31 cellular contexts compared by ENCODE assay signal in genomic region chr21:44858791-44859190, GRCh38. TPM values are rescaled to one million over a fixed set of nuclear protein-coding genes. Genes with fewer than 3 reads are reported as not detected.
DNase-seq lines count a peak whose midpoint lies in the region; FAIRE-seq and TF ChIP-seq lines count a peak whose summit lies in the region.
"Had no signal": no experiment of that assay in that cellular context is flagged by ENCODE, and none has a peak within 500 bp of the region (broad histone marks: within the 10 kb centered on the region; RNA-seq: fewer than 3 reads in every experiment).

No MANE protein-coding gene starts in this region.

- TF ChIP-seq CTCF in left ventricle myocardium inferior (IDR thresholded peaks at IDR 0.05; ENCODE audit: borderline replicate concordance) (no peak), endothelial cell (IDR thresholded peaks at IDR 0.05; ENCODE audit: unreplicated experiment) (no peak), tibial artery (IDR thresholded peaks at IDR 0.05) (no peak)

- H3K36me3 Mint-ChIP-seq in endothelial cell (ENCODE audit: low read depth, unreplicated experiment) = peaks cover 55% of the 10 kb centered on the region
- H3K36me3 Mint-ChIP-seq: natural killer cell treated with Interleukin-12 subunit alpha and Interleukin-12 subunit beta and Interleukin-15 and Interleukin-18, amount 100 ng/mL, for 72 hours had no signal

- DNase-seq in left ventricle myocardium inferior (no peak), cardiac septum (ENCODE audit: low spot score) (no peak), endothelial cell (ENCODE audit: low spot score) (no peak), neuronal stem cell (ENCODE audit: low spot score) (no peak), RCC 7860 (ENCODE audit: low spot score) (no peak), tibial artery (no peak), AG08396 (ENCODE audit: low spot score) (no peak), COR-L47 (lab: John Stamatoyannopoulos, UW) (no peak)
- DNase-seq: activated CD4-positive, alpha-beta T cell treated with anti-CD3 and anti-CD28 coated beads for 36 hours; activated naive CD8-positive, alpha-beta T cell treated with anti-CD3 and anti-CD28 coated beads, Interleukin-2, amount 50 U/mL, for 24 hours; activated T-cell treated with anti-CD3 and anti-CD28 coated beads, Interleukin-2, amount 50 U/mL, for 24 hours; cerebellar nuclear complex; DMS79 treated with DMSO at 0.1 percent for 48 hours; dorsolateral prefrontal cortex; KBM-7; MG63; NCI-H1105 treated with DMSO at 0.1 percent for 48 hours; NCI-H2029; NCI-H2227 treated with DMSO at 0.1 percent for 48 hours; NCI-H69; sigmoid colon; stimulated activated CD4-positive, alpha-beta T cell treated with anti-CD3 and anti-CD28 coated beads, Interleukin-4, amount 100 ng/mL, for 4 hours; T-helper 17 cell had no signal

- no peak overlapping the region for H2BK120ac ChIP-seq in neuronal stem cell (ENCODE audit: low read depth, low read length)

- no peak overlapping the region for H3K18ac ChIP-seq in neuronal stem cell (ENCODE audit: low read length)

- H2BK12ac ChIP-seq in neuronal stem cell (ENCODE audit: low read length) = no peak overlapping the region

- intact Hi-C loops in left ventricle myocardium inferior (cut with micrococcal nuclease) = no loop called here
- intact Hi-C loops in cardiac septum (cut with DNase I) = no loop called here
- intact Hi-C loops in tibial artery (cut with DNase I; ENCODE audit: low total_unique reads) = no loop called here

- no peaks in the 10 kb centered on the region for H3K27me3 ChIP-seq in left ventricle myocardium inferior (ENCODE audit: low read depth)
- no peaks in the 10 kb centered on the region for H3K27me3 ChIP-seq in neuronal stem cell (ENCODE audit: control insufficient read depth in 3 of 3, insufficient read depth in 3 of 3, low read depth in 1 of 3, low read length in 3 of 3)
- H3K27me3 ChIP-seq in tibial artery = no peaks in the 10 kb centered on the region
- H3K27me3 ChIP-seq: dorsolateral prefrontal cortex, MG63, pancreas, Peyer's patch, sigmoid colon had no signal

- H3K79me1 ChIP-seq in neuronal stem cell (ENCODE audit: low read depth, low read length) = peaks cover 33% of the 10 kb centered on the region

- H3K27ac ChIP-seq in left ventricle myocardium inferior (replicated peaks) = peak overlapping the region; percentile 37
- H3K27ac ChIP-seq in neuronal stem cell (replicated peaks; ENCODE audit: low read length) = no peak overlapping the region
- H3K27ac ChIP-seq in tibial artery = no peak overlapping the region
- H3K27ac ChIP-seq: dorsolateral prefrontal cortex, pancreas, Peyer's patch had no signal

- H2BK5ac ChIP-seq in neuronal stem cell (ENCODE audit: low read length) = peak overlapping the region; percentile 11

- H3K27me3 Mint-ChIP-seq in endothelial cell (ENCODE audit: unreplicated experiment) = peaks cover 3% of the 10 kb centered on the region
- H3K27me3 Mint-ChIP-seq: activated CD4-positive, alpha-beta T cell treated with anti-CD3 and anti-CD28 coated beads for 36 hours; activated naive CD8-positive, alpha-beta T cell treated with anti-CD3 and anti-CD28 coated beads, Interleukin-2, amount 50 U/mL, for 24 hours; activated T-cell treated with anti-CD3 and anti-CD28 coated beads, Interleukin-2, amount 50 U/mL, for 24 hours; B cell; natural killer cell treated with Interleukin-12 subunit alpha and Interleukin-12 subunit beta and Interleukin-15 and Interleukin-18, amount 100 ng/mL, for 72 hours; stimulated activated memory B cell treated with anti-CD40 and anti-IgM and Interleukin-4, amounts not matched to agents 10 μg/mL and 1 μg/mL and 100 μg/mL, for 72 hours; T-helper 17 cell had no signal

- no peak for FAIRE-seq in RCC 7860 (lab: Jason Lieb, UNC)
- FAIRE-seq: A204.1, pancreas had no signal

- H3K27ac Mint-ChIP-seq in endothelial cell (ENCODE audit: unreplicated experiment) = no peak overlapping the region
- H3K27ac Mint-ChIP-seq: activated CD4-positive, alpha-beta T cell treated with anti-CD3 and anti-CD28 coated beads for 36 hours; activated naive CD8-positive, alpha-beta T cell treated with anti-CD3 and anti-CD28 coated beads, Interleukin-2, amount 50 U/mL, for 24 hours; B cell; natural killer cell treated with Interleukin-12 subunit alpha and Interleukin-12 subunit beta and Interleukin-15 and Interleukin-18, amount 100 ng/mL, for 72 hours; stimulated activated memory B cell treated with anti-CD40 and anti-IgM and Interleukin-4, amounts not matched to agents 10 μg/mL and 1 μg/mL and 100 μg/mL, for 72 hours; T-helper 17 cell had no signal

- no peak overlapping the region for H3K4ac ChIP-seq in neuronal stem cell (ENCODE audit: low read length)

- peaks cover 77% of the 10 kb centered on the region for H3K4me1 ChIP-seq in left ventricle myocardium inferior
- H3K4me1 ChIP-seq in neuronal stem cell (ENCODE audit: control insufficient read depth in 2 of 2, insufficient read depth in 1 of 2, low read depth in 1 of 2, low read length in 2 of 2) = peaks cover 0 to 2% of the 10 kb centered on the region in 2 donors
- peaks cover 0 to 38% (median 20%) of the 10 kb centered on the region in 4 donors for H3K4me1 ChIP-seq in tibial artery
- H3K4me1 ChIP-seq: pancreas had no signal

- H3K9ac ChIP-seq in neuronal stem cell (ENCODE audit: low read depth, low read length, poor library complexity) = no peak overlapping the region

- H4K8ac ChIP-seq in neuronal stem cell (ENCODE audit: low read depth, low read length) = no peak overlapping the region

- no CpG with 5 or more reads among the region's 10 CpGs for WGBS in neuronal stem cell (ENCODE audit: extremely low coverage in 2 of 2, insufficient read length in 2 of 2, insufficient replicate concordance in 1 of 2), 2 donors

- H3K4me3 ChIP-seq in left ventricle myocardium inferior (no peak overlapping the region), neuronal stem cell (ENCODE audit: low read length in 2 of 2) (no peak overlapping the region), tibial artery (no peak overlapping the region)
- H3K4me3 ChIP-seq: dorsolateral prefrontal cortex, lung, MG63, mucosa of descending colon, pancreas, Peyer's patch, sigmoid colon had no signal

- no peak overlapping the region for H3K4me2 ChIP-seq in neuronal stem cell (ENCODE audit: insufficient read depth, low read length, poor library complexity, severe bottlenecking)

- no peak overlapping the region for H3K14ac ChIP-seq in neuronal stem cell (ENCODE audit: low read length)

- H3K4me1 Mint-ChIP-seq in endothelial cell (ENCODE audit: unreplicated experiment) = no peaks in the 10 kb centered on the region

- H3K9me3 ChIP-seq in left ventricle myocardium inferior (replicated peaks) = no peaks in the 10 kb centered on the region
- H3K9me3 ChIP-seq in neuronal stem cell (replicated peaks in 1 of 2; ENCODE audit: control insufficient read depth in 2 of 2, insufficient read depth in 1 of 2, low read depth in 1 of 2, low read length in 2 of 2) = no peaks in the 10 kb centered on the region
- H3K9me3 ChIP-seq in tibial artery = no peaks in the 10 kb centered on the region
- H3K9me3 ChIP-seq: MG63, mucosa of descending colon, pancreas, Peyer's patch, sigmoid colon had no signal

- H3K23ac ChIP-seq in neuronal stem cell (ENCODE audit: low read depth, low read length, poor library complexity) = no peak overlapping the region

- H3K9me3 Mint-ChIP-seq in endothelial cell (ENCODE audit: unreplicated experiment) = no peaks in the 10 kb centered on the region
- H3K9me3 Mint-ChIP-seq: activated naive CD8-positive, alpha-beta T cell treated with anti-CD3 and anti-CD28 coated beads, Interleukin-2, amount 50 U/mL, for 24 hours; activated T-cell treated with anti-CD3 and anti-CD28 coated beads, Interleukin-2, amount 50 U/mL, for 24 hours; natural killer cell treated with Interleukin-12 subunit alpha and Interleukin-12 subunit beta and Interleukin-15 and Interleukin-18, amount 100 ng/mL, for 72 hours; stimulated activated memory B cell treated with anti-CD40 and anti-IgM and Interleukin-4, amounts not matched to agents 10 μg/mL and 1 μg/mL and 100 μg/mL, for 72 hours had no signal

- no peak overlapping the region for H2AK5ac ChIP-seq in neuronal stem cell (ENCODE audit: low read depth, low read length)

- H4K91ac ChIP-seq in neuronal stem cell (ENCODE audit: low read depth, low read length, poor library complexity) = no peak overlapping the region

- H3K4me3 Mint-ChIP-seq in endothelial cell (ENCODE audit: unreplicated experiment) = peak overlapping the region; percentile 25
- H3K4me3 Mint-ChIP-seq: activated CD4-positive, alpha-beta T cell treated with anti-CD3 and anti-CD28 coated beads for 36 hours; activated naive CD8-positive, alpha-beta T cell treated with anti-CD3 and anti-CD28 coated beads, Interleukin-2, amount 50 U/mL, for 24 hours; activated T-cell treated with anti-CD3 and anti-CD28 coated beads, Interleukin-2, amount 50 U/mL, for 24 hours; B cell; natural killer cell treated with Interleukin-12 subunit alpha and Interleukin-12 subunit beta and Interleukin-15 and Interleukin-18, amount 100 ng/mL, for 72 hours; stimulated activated memory B cell treated with anti-CD40 and anti-IgM and Interleukin-4, amounts not matched to agents 10 μg/mL and 1 μg/mL and 100 μg/mL, for 72 hours; T-helper 17 cell had no signal

- H2BK15ac ChIP-seq in neuronal stem cell (ENCODE audit: low read length) = no peak overlapping the region

- no peak overlapping the region for H2AFZ ChIP-seq in neuronal stem cell (ENCODE audit: low read length)

- H3K36me3 ChIP-seq in left ventricle myocardium inferior (peaks cover 58% of the 10 kb centered on the region), neuronal stem cell (replicated peaks in 1 of 2; ENCODE audit: control insufficient read depth in 2 of 2, insufficient read depth in 2 of 2, low read length in 2 of 2) (peaks cover 55 to 94% of the 10 kb centered on the region in 2 donors), tibial artery (peaks cover 65 to 98% (median 87%) of the 10 kb centered on the region in 3 donors)

RNA-seq across cellular contexts. Expression of gene PTTG1IP, which starts 14.7 kb away (rescaled TPM):
- total RNA-seq in left ventricle myocardium inferior (171 TPM), cardiac septum (194 TPM), endothelial cell (ENCODE audit: unreplicated experiment) (223 TPM)
- 134 TPM for polyA plus RNA-seq in neuronal stem cell (2013, experiment 1 of 2)
- 131 TPM for polyA plus RNA-seq in neuronal stem cell (2013, experiment 2 of 2)

RNA-seq across cellular contexts. Expression of gene SUMO3, which starts 40.9 kb away (rescaled TPM):
- 75.5 TPM for total RNA-seq in left ventricle myocardium inferior
- total RNA-seq in cardiac septum = 66.0 TPM
- 69.0 TPM for total RNA-seq in endothelial cell (ENCODE audit: unreplicated experiment)
- polyA plus RNA-seq in neuronal stem cell (2013, experiment 1 of 2) = 216 TPM
- 212 TPM for polyA plus RNA-seq in neuronal stem cell (2013, experiment 2 of 2)

RNA-seq across cellular contexts. Expression of gene UBE2G2, which starts 57.2 kb away (rescaled TPM):
- total RNA-seq in left ventricle myocardium inferior (78.2 TPM), cardiac septum (69.7 TPM), endothelial cell (ENCODE audit: unreplicated experiment) (49.6 TPM)
- polyA plus RNA-seq in neuronal stem cell (2013, experiment 1 of 2) = 48.4 TPM
- 50.1 TPM for polyA plus RNA-seq in neuronal stem cell (2013, experiment 2 of 2)
